In genomic region chr1:1435094-1435903, GRCh38 we compare ENCODE assay signal across 1 cellular context.
TF ChIP-seq lines count a peak whose summit lies in the region.

Gene VWA1 (plus strand): TSS chr1:1435690. CDS start chr1:1435749, 59 bp downstream.

TF ChIP-seq in HepG2, 621 proteins besides CTCF, POLR2A, EP300 and RAD21 (continued from another document and continues in another):
- TF ChIP-seq BCLAF1 (IDR thresholded peaks at IDR 0.05), result no peak
- peak; percentile 78; the same call in 1 of the 2 replicates for TF ChIP-seq ZNF564 (CRISPR knock-in tag; IDR thresholded peaks at IDR 0.05)
- TF ChIP-seq CSRNP1 (CRISPR knock-in tag; IDR thresholded peaks at IDR 0.05), result no peak
- TF ChIP-seq REL (CRISPR knock-in tag; conservative IDR thresholded peaks at IDR 0.05), result no peak
- no peak for TF ChIP-seq ATF4 (CRISPR knock-in tag; IDR thresholded peaks at IDR 0.05)
- peak; percentile 47; the same call in 1 of the 2 replicates for TF ChIP-seq SALL1 (CRISPR knock-in tag; IDR thresholded peaks at IDR 0.05)
- TF ChIP-seq ZNF234 (CRISPR knock-in tag; conservative IDR thresholded peaks at IDR 0.05), result no peak
- TF ChIP-seq NFRKB (IDR thresholded peaks at IDR 0.05), result no peak
- no peak; the same call in 1 of the 2 replicates for TF ChIP-seq ZNF546 (CRISPR knock-in tag; conservative IDR thresholded peaks at IDR 0.05)
- peak; percentile 39; the same call in 1 of the 2 replicates for TF ChIP-seq FOXO1 (CRISPR knock-in tag; IDR thresholded peaks at IDR 0.05)
- 0 out of 2 replicates have a peak, but pooled peaks have one; percentile 37 for TF ChIP-seq DMAP1 (CRISPR knock-in tag; IDR thresholded peaks at IDR 0.05)
- no peak for TF ChIP-seq KDM3A (CRISPR knock-in tag; IDR thresholded peaks at IDR 0.05; ENCODE audit: low read depth)
- no peak for TF ChIP-seq ZC3H13 (CRISPR knock-in tag; IDR thresholded peaks at IDR 0.05)
- no peak for TF ChIP-seq TCF7 (IDR thresholded peaks at IDR 0.05; ENCODE audit: low read depth)
- no peak for TF ChIP-seq ZNF775 (CRISPR knock-in tag; IDR thresholded peaks at IDR 0.05; ENCODE audit: borderline replicate concordance)
- TF ChIP-seq ZNF747 (CRISPR knock-in tag; IDR thresholded peaks at IDR 0.05; ENCODE audit: borderline replicate concordance), result no peak
- 0 out of 2 replicates have a peak, but pooled peaks have one; percentile 66 for TF ChIP-seq ZNF672 (CRISPR knock-in tag; IDR thresholded peaks at IDR 0.05)
- no peak for TF ChIP-seq SOX13 (IDR thresholded peaks at IDR 0.05)
- no peak for TF ChIP-seq SOX13 (CRISPR knock-in tag; conservative IDR thresholded peaks at IDR 0.05 in 1 of 2, IDR thresholded peaks at IDR 0.05 in 1 of 2)
- no peak for TF ChIP-seq ZNF75D (CRISPR knock-in tag; IDR thresholded peaks at IDR 0.05; ENCODE audit: borderline replicate concordance)
- TF ChIP-seq KIAA2018 (CRISPR knock-in tag; IDR thresholded peaks at IDR 0.05; ENCODE audit: borderline replicate concordance), result no peak
- no peak for TF ChIP-seq ZNF230 (CRISPR knock-in tag; IDR thresholded peaks at IDR 0.05)
- 0 out of 2 replicates have a peak, but pooled peaks have one; percentile 38 for TF ChIP-seq ZSCAN29 (CRISPR knock-in tag; conservative IDR thresholded peaks at IDR 0.05)
- no peak for TF ChIP-seq MAFK (conservative IDR thresholded peaks at IDR 0.05 in 1 of 2, IDR thresholded peaks at IDR 0.05 in 1 of 2; ENCODE audit: low read length in 2 of 2)
- peak; percentile 83 for TF ChIP-seq BCL3 (CRISPR knock-in tag; IDR thresholded peaks at IDR 0.05)
- no peak for TF ChIP-seq SP1 (IDR thresholded peaks at IDR 0.05)
- peak; percentile 89 for TF ChIP-seq SP1 (CRISPR knock-in tag; IDR thresholded peaks at IDR 0.05)
- TF ChIP-seq NFATC3 (CRISPR knock-in tag; IDR thresholded peaks at IDR 0.05), result no peak
- TF ChIP-seq ZNF510 (CRISPR knock-in tag; IDR thresholded peaks at IDR 0.05; ENCODE audit: low read depth), result 0 out of 2 replicates have a peak, but pooled peaks have one; percentile 46
- no peak for TF ChIP-seq ZNF292 (CRISPR knock-in tag; IDR thresholded peaks at IDR 0.05; ENCODE audit: borderline replicate concordance, low read depth)
- TF ChIP-seq TSC22D2 (CRISPR knock-in tag; IDR thresholded peaks at IDR 0.05; ENCODE audit: borderline replicate concordance), result no peak
- 0 out of 2 replicates have a peak, but pooled peaks have one; percentile 44 for TF ChIP-seq ZNF749 (CRISPR knock-in tag; IDR thresholded peaks at IDR 0.05; ENCODE audit: borderline replicate concordance)
- no peak; the same call in 1 of the 2 replicates for TF ChIP-seq ZFYVE20 (CRISPR knock-in tag; IDR thresholded peaks at IDR 0.05; ENCODE audit: borderline replicate concordance, low read depth)
- peak; percentile 92 for TF ChIP-seq SP4 (CRISPR knock-in tag; IDR thresholded peaks at IDR 0.05)
- no peak for TF ChIP-seq RAD51 (IDR thresholded peaks at IDR 0.05; ENCODE audit: borderline replicate concordance)
- TF ChIP-seq NFE2L2 (IDR thresholded peaks at IDR 0.05; ENCODE audit: low read length), result no peak
- no peak for TF ChIP-seq ZNF33A (CRISPR knock-in tag; IDR thresholded peaks at IDR 0.05; ENCODE audit: borderline replicate concordance)
- TF ChIP-seq ZNF746 (CRISPR knock-in tag; IDR thresholded peaks at IDR 0.05), result no peak; the same call in 1 of the 2 replicates
- no peak for TF ChIP-seq ZNF30 (CRISPR knock-in tag; IDR thresholded peaks at IDR 0.05)
- TF ChIP-seq ZSCAN25 (CRISPR knock-in tag; IDR thresholded peaks at IDR 0.05), result peak; percentile 68
- TF ChIP-seq FOXP4 (CRISPR knock-in tag; IDR thresholded peaks at IDR 0.05), result no peak
- no peak for TF ChIP-seq CERS6 (CRISPR knock-in tag; IDR thresholded peaks at IDR 0.05)
- no peak for TF ChIP-seq SMC3 (IDR thresholded peaks at IDR 0.05; ENCODE audit: low read length)
- TF ChIP-seq JUND (CRISPR knock-in tag; IDR thresholded peaks at IDR 0.05), result no peak
- TF ChIP-seq ZFP62 (CRISPR knock-in tag; IDR thresholded peaks at IDR 0.05), result no peak
- TF ChIP-seq ETV6 (CRISPR knock-in tag; conservative IDR thresholded peaks at IDR 0.05), result no peak
- no peak for TF ChIP-seq RXRB (CRISPR knock-in tag; IDR thresholded peaks at IDR 0.05; ENCODE audit: borderline replicate concordance)
- TF ChIP-seq ZKSCAN5 (CRISPR knock-in tag; IDR thresholded peaks at IDR 0.05), result no peak
- TF ChIP-seq HNRNPH1 (optimal IDR thresholded peaks at IDR 0.05; ENCODE audit: low read depth, low read length), result no peak
- TF ChIP-seq NFKB2 (CRISPR knock-in tag; IDR thresholded peaks at IDR 0.05; ENCODE audit: borderline replicate concordance), result no peak
- no peak for TF ChIP-seq GZF1 (CRISPR knock-in tag; IDR thresholded peaks at IDR 0.05)
